9 cellular contexts compared by ENCODE assay signal in the genomic region with DNA sequence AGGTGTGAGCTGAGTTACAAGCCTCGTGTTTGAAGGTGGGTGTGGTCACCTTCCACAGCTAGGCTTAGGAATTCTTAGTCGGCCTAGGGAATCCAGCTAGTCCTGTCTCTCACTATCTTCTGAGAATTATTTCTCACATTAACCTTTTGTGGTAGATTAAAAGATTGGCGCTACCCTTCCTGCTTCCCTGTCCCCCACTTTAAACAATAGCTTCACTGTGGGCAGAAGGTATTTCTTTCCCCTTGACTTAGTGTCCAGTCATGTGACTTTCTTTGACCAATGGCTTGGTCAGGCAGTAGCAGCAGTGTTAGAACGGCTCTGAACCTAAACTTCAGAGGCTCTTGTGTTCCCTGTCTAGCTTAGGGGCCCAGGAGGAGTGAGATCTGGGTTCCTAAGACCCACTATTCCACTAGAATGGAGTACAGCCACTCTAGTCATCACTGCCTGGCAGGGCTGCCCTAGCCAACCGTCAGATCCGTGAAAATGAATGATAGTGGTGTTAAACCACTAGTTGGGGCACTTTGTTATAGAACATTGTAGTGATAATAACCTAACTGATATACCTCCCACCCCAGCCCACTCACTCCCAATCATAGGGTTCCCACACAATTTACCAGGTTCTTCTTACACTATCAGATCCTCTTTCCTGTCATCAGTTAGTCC. TPM values are rescaled to one million over a fixed set of nuclear protein-coding genes. Genes with fewer than 3 reads are reported as not detected.
DNase-seq lines count a peak whose midpoint lies in the region; ATAC-seq and TF ChIP-seq lines count a peak whose summit lies in the region.
"Had no signal": no experiment of that assay in that cellular context is flagged by ENCODE, and none has a peak within 500 bp of the region (broad histone marks: within the 10 kb centered on the region; RNA-seq: fewer than 3 reads in every experiment).

No MANE protein-coding gene starts in this region.

- no peaks in the 10 kb centered on the region for H3K27me3 Mint-ChIP-seq in activated naive CD4-positive, alpha-beta T cell treated with anti-CD3 and anti-CD28 coated beads, Interleukin-2, amount 50 U/mL, for 24 hours
- peaks cover 38% of the 10 kb centered on the region for H3K27me3 Mint-ChIP-seq in stimulated activated naive CD8-positive, alpha-beta T cell treated with anti-CD3 and anti-CD28 coated beads, Interleukin-15, amount 100 ng/mL, for 72 hours
- peaks cover 21% of the 10 kb centered on the region for H3K27me3 Mint-ChIP-seq in activated T-helper 2 cell treated with anti-CD3 and anti-CD28 coated beads, Interferon-gamma antibody, Interleukin-2, Interleukin-4, amounts not matched to agents 10 μg/mL and 5 μg/mL and 100 μg/mL, durations not matched to agents 14 hours and 24 hours and 36 hours (ENCODE audit: low read depth)

- DNase-seq in activated naive CD4-positive, alpha-beta T cell (lab: John Stamatoyannopoulos, UW): no peak
- peak; percentile 4 to 11 for DNase-seq in cardiac fibroblast (ENCODE audit: low read depth in 2 of 2)
- DNase-seq in stimulated activated naive CD8-positive, alpha-beta T cell treated with anti-CD3 and anti-CD28 coated beads, Interleukin-15, amount 100 ng/mL, for 72 hours: no peak
- no peak for DNase-seq in activated T-helper 2 cell treated with anti-CD3 and anti-CD28 coated beads, Interferon-gamma antibody, Interleukin-2, Interleukin-4, amounts not matched to agents 10 μg/mL and 5 μg/mL and 100 μg/mL, durations not matched to agents 14 hours and 24 hours and 36 hours (ENCODE audit: low spot score)
- no peak for DNase-seq in NCI-H1417 (lab: John Stamatoyannopoulos, UW)
- no peak for DNase-seq in effector CD8-positive, alpha-beta T cell (lab: John Stamatoyannopoulos, UW)

- TF ChIP-seq CTCF in cardiac fibroblast (IDR thresholded peaks at IDR 0.05; ENCODE audit: low read depth, low read length): no peak

- intact Hi-C loops in activated T-helper 2 cell treated with anti-CD3 and anti-CD28 coated beads, Interferon-gamma antibody, Interleukin-2, Interleukin-4, amounts not matched to agents 10 μg/mL and 5 μg/mL and 100 μg/mL, durations not matched to agents 14 hours and 24 hours and 36 hours (cut with micrococcal nuclease): loop anchor here (1.0 to 5.0 kb wide), 3 partner anchors 152 to 383 kb away; no protein-coding TSS in a partner anchor

- no peaks in the 10 kb centered on the region for H3K36me3 Mint-ChIP-seq in activated naive CD4-positive, alpha-beta T cell treated with anti-CD3 and anti-CD28 coated beads, Interleukin-2, amount 50 U/mL, for 24 hours
- H3K36me3 Mint-ChIP-seq in activated T-helper 2 cell treated with anti-CD3 and anti-CD28 coated beads, Interferon-gamma antibody, Interleukin-2, Interleukin-4, amounts not matched to agents 10 μg/mL and 5 μg/mL and 100 μg/mL, durations not matched to agents 14 hours and 24 hours and 36 hours (ENCODE audit: low read depth): no peaks in the 10 kb centered on the region

- peaks cover 44% of the 10 kb centered on the region for H3K4me1 Mint-ChIP-seq in activated naive CD4-positive, alpha-beta T cell treated with anti-CD3 and anti-CD28 coated beads, Interleukin-2, amount 50 U/mL, for 24 hours
- H3K4me1 Mint-ChIP-seq in stimulated activated naive CD8-positive, alpha-beta T cell treated with anti-CD3 and anti-CD28 coated beads, Interleukin-15, amount 100 ng/mL, for 72 hours: peaks cover 52% of the 10 kb centered on the region
- peaks cover 36% of the 10 kb centered on the region for H3K4me1 Mint-ChIP-seq in activated T-helper 2 cell treated with anti-CD3 and anti-CD28 coated beads, Interferon-gamma antibody, Interleukin-2, Interleukin-4, amounts not matched to agents 10 μg/mL and 5 μg/mL and 100 μg/mL, durations not matched to agents 14 hours and 24 hours and 36 hours (ENCODE audit: low read depth)

- no peak overlapping the region for H3K4me3 Mint-ChIP-seq in activated naive CD4-positive, alpha-beta T cell treated with anti-CD3 and anti-CD28 coated beads, Interleukin-2, amount 50 U/mL, for 24 hours
- peak overlapping the region in 1 of 2 donors; percentile 18 for H3K4me3 Mint-ChIP-seq in stimulated activated naive CD8-positive, alpha-beta T cell treated with anti-CD3 and anti-CD28 coated beads, Interleukin-15, amount 100 ng/mL, for 72 hours
- no peak overlapping the region for H3K4me3 Mint-ChIP-seq in activated T-helper 2 cell treated with anti-CD3 and anti-CD28 coated beads, Interferon-gamma antibody, Interleukin-2, Interleukin-4, amounts not matched to agents 10 μg/mL and 5 μg/mL and 100 μg/mL, durations not matched to agents 14 hours and 24 hours and 36 hours (ENCODE audit: low read depth)

- H3K9me3 Mint-ChIP-seq in activated naive CD4-positive, alpha-beta T cell treated with anti-CD3 and anti-CD28 coated beads, Interleukin-2, amount 50 U/mL, for 24 hours: no peaks in the 10 kb centered on the region
- H3K9me3 Mint-ChIP-seq in stimulated activated naive CD8-positive, alpha-beta T cell treated with anti-CD3 and anti-CD28 coated beads, Interleukin-15, amount 100 ng/mL, for 72 hours: no peaks in the 10 kb centered on the region
- no peaks in the 10 kb centered on the region for H3K9me3 Mint-ChIP-seq in activated T-helper 2 cell treated with anti-CD3 and anti-CD28 coated beads, Interferon-gamma antibody, Interleukin-2, Interleukin-4, amounts not matched to agents 10 μg/mL and 5 μg/mL and 100 μg/mL, durations not matched to agents 14 hours and 24 hours and 36 hours

- H3K27ac Mint-ChIP-seq in activated naive CD4-positive, alpha-beta T cell treated with anti-CD3 and anti-CD28 coated beads, Interleukin-2, amount 50 U/mL, for 24 hours: peak overlapping the region; percentile 71
- peak overlapping the region in 1 of 2 donors; percentile 48 for H3K27ac Mint-ChIP-seq in stimulated activated naive CD8-positive, alpha-beta T cell treated with anti-CD3 and anti-CD28 coated beads, Interleukin-15, amount 100 ng/mL, for 72 hours
- H3K27ac Mint-ChIP-seq in activated T-helper 2 cell treated with anti-CD3 and anti-CD28 coated beads, Interferon-gamma antibody, Interleukin-2, Interleukin-4, amounts not matched to agents 10 μg/mL and 5 μg/mL and 100 μg/mL, durations not matched to agents 14 hours and 24 hours and 36 hours: no peak overlapping the region

- ATAC-seq in HG03342 (IDR thresholded peaks at IDR 0.05; ENCODE audit: unreplicated experiment): peak; percentile 9
- ATAC-seq in stimulated activated naive CD8-positive, alpha-beta T cell treated with anti-CD3 and anti-CD28 coated beads, Interleukin-15, amount 100 ng/mL, for 72 hours: peak; percentile 63

- H3K4me3 ChIP-seq in cardiac fibroblast (replicated peaks in 1 of 2; ENCODE audit: low read depth in 2 of 2, low read length in 2 of 2): no peak overlapping the region
- H3K4me3 ChIP-seq: BLaER1 treated with 17β-estradiol and CSF1 and Interleukin-3, amounts not matched to agents 10 nM and 100 nM had no signal

RNA-seq across cellular contexts. Expression of a gene that starts 13.9 kb away (rescaled TPM):
- total RNA-seq in activated T-helper 2 cell treated with anti-CD3 and anti-CD28 coated beads, Interferon-gamma antibody, Interleukin-2, Interleukin-4, amounts not matched to agents 10 μg/mL and 5 μg/mL and 100 μg/mL, durations not matched to agents 14 hours and 24 hours and 36 hours: not detected in 2 replicates

RNA-seq across cellular contexts. Expression of a gene that starts 17.6 kb away (rescaled TPM):
- total RNA-seq in activated T-helper 2 cell treated with anti-CD3 and anti-CD28 coated beads, Interferon-gamma antibody, Interleukin-2, Interleukin-4, amounts not matched to agents 10 μg/mL and 5 μg/mL and 100 μg/mL, durations not matched to agents 14 hours and 24 hours and 36 hours: 0.55 and 0.80 TPM in 2 replicates

Comparison
In these comparisons a context has a peak if more than half of its experiments do, and no peak if none do; other contexts are left out.
1. DNase-seq: peak in cardiac fibroblast (2 of 2); none in activated naive CD4-positive, alpha-beta T cell (0 of 4), stimulated activated naive CD8-positive, alpha-beta T cell treated with anti-CD3 and anti-CD28 coated beads, Interleukin-15, amount 100 ng/mL, for 72 hours (0 of 2), activated T-helper 2 cell treated with anti-CD3 and anti-CD28 coated beads, Interferon-gamma antibody, Interleukin-2, Interleukin-4, amounts not matched to agents 10 μg/mL and 5 μg/mL and 100 μg/mL, durations not matched to agents 14 hours and 24 hours and 36 hours (single experiment), NCI-H1417 (0 of 3) and effector CD8-positive, alpha-beta T cell (single experiment).